8 cellular contexts compared by ENCODE assay signal in the genomic region with DNA sequence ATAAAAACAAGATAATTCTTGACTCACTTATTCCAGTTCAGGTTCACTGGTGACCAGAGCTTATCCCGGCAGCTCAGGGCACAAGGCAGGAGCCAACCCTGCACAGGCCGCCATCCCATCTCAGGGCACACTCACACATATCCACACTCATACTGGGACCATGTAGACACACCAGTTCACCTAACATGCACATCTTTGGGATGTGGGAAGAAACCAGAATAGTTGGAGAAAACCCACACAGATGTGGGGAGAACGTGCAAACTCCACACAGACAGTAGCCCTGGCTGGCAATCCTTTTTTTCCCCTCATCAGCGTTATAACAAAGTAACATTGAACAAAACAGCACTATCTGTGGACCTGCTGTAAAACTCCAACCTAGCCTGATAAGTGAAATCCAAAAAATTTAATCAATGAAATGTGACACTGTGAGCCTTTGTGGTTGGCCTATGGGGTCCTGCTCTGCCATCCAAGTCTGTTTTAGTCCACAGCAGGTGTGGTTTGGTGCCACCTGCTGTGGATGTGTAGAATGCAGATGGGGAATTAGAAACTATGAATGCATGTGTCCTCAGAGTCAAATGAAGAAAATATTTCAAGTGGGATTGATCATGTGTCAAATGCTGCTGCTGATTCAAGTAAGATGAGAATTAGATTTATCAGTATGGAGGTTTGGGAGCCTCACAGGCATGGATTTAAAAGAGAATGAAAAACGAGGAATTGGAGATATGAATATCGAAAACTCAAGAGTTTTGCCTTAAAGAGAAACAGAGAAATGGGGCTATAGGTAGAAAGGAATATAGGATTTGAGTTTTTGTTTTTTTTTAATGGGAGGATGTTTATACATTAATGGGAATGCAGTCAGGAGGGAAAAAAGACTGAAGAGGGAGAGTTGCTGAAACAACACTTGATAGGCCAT. TPM values are rescaled to one million over a fixed set of nuclear protein-coding genes. Genes with fewer than 3 reads are reported as not detected.
DNase-seq lines count a peak whose midpoint lies in the region; ATAC-seq and TF ChIP-seq lines count a peak whose summit lies in the region.

No MANE protein-coding gene starts in this region.

- H3K27me3 Mint-ChIP-seq in glutamatergic neuron (ENCODE audit: unreplicated experiment), result no peaks in the 10 kb centered on the region

- no peaks in the 10 kb centered on the region for H3F3A ChIP-seq in PC-3 (ENCODE audit: low read length, unreplicated experiment)

- no peaks in the 10 kb centered on the region for H3K27me3 ChIP-seq in PC-3 (ENCODE audit: low read length)

- no peak overlapping the region for H3K27ac Mint-ChIP-seq in glutamatergic neuron (ENCODE audit: unreplicated experiment)

- no TSS peak for BruUV-seq in PC-3 (replicated peaks; lab: Mats Ljungman, UMichigan)

- H3K4me1 Mint-ChIP-seq in glutamatergic neuron (ENCODE audit: low read depth, unreplicated experiment), result no peaks in the 10 kb centered on the region

- H3K79me2 ChIP-seq in PC-3 (ENCODE audit: low read length), result no peaks in the 10 kb centered on the region

- no peak overlapping the region for H3K27ac ChIP-seq in PC-3 (ENCODE audit: low read length)

- peaks cover 37% of the 10 kb centered on the region for H3K36me3 ChIP-seq in PC-3 (ENCODE audit: low read depth, low read length)

- H3K9me3 Mint-ChIP-seq in glutamatergic neuron (ENCODE audit: unreplicated experiment), result peaks cover 6% of the 10 kb centered on the region

- TF ChIP-seq CTCF in PC-3 (conservative IDR thresholded peaks at IDR 0.05; ENCODE audit: low read depth, low read length), result peak; percentile 96
- peak; percentile 65 for TF ChIP-seq CTCF in glutamatergic neuron (IDR thresholded peaks at IDR 0.05; ENCODE audit: partially characterized antibody, unreplicated experiment)
- peak; percentile 88 for TF ChIP-seq CTCF in retinal pigment epithelial cell (conservative IDR thresholded peaks at IDR 0.05; ENCODE audit: low read depth, low read length)

- no peak overlapping the region for H2AFZ ChIP-seq in PC-3 (ENCODE audit: low read length)

- POLR2A ChIA-PET in PC-3 (lab: Charles Lee; ENCODE audit: unreplicated experiment), result no interaction called here

- ATAC-seq in GM18907 (IDR thresholded peaks at IDR 0.05; ENCODE audit: unreplicated experiment), result peak; percentile 81
- peak; percentile 65 for ATAC-seq in HG03520 (IDR thresholded peaks at IDR 0.05; ENCODE audit: unreplicated experiment)
- ATAC-seq in PC-3, result peak; percentile 37
- no peak for ATAC-seq in GM18519 (IDR thresholded peaks at IDR 0.05; ENCODE audit: low FRiP score, unreplicated experiment)

- peaks cover 31% of the 10 kb centered on the region for H3K4me1 ChIP-seq in PC-3 (ENCODE audit: insufficient read depth, low read length)

- no peaks in the 10 kb centered on the region for H3K36me3 Mint-ChIP-seq in glutamatergic neuron (ENCODE audit: unreplicated experiment)

- H3K9me2 ChIP-seq in PC-3 (replicated peaks; ENCODE audit: low read length), result no peaks in the 10 kb centered on the region

- H3K9ac ChIP-seq in PC-3 (ENCODE audit: low read length), result no peak overlapping the region

- no peak overlapping the region for H3K4me2 ChIP-seq in PC-3 (ENCODE audit: low read length)

- intact Hi-C loops in PC-3 (cut with micrococcal nuclease), result loop anchor here (2.0 kb wide), 1 partner anchor 22 kb away; no protein-coding TSS in a partner anchor

- peaks cover 4% of the 10 kb centered on the region; the same call in 1 of the 2 replicates for H4K20me1 ChIP-seq in PC-3 (ENCODE audit: low read length)

- DNase-seq in COLO829 (ENCODE audit: low spot score) (peak; percentile 47), PC-3 (peak; percentile 78), glutamatergic neuron (peak; percentile 50), retinal pigment epithelial cell (ENCODE audit: low read depth) (no peak)
- DNase-seq in activated naive CD4-positive, alpha-beta T cell treated with Interleukin-2 at 50 U/mL for 16 hours, result peak; percentile 41

- H3K4me3 Mint-ChIP-seq in glutamatergic neuron (ENCODE audit: unreplicated experiment), result no peak overlapping the region

- H3K9me3 ChIP-seq in PC-3 (ENCODE audit: low read length), result no peaks in the 10 kb centered on the region

- CTCF ChIA-PET in PC-3 (lab: Charles Lee), result interaction anchor here (0.7 kb wide), 1 partner anchor 464 kb away, joined by 5 read pairs; no protein-coding TSS in a partner anchor

- H3K4me3 ChIP-seq in PC-3 (ENCODE audit: low read length) (no peak overlapping the region), retinal pigment epithelial cell (ENCODE audit: low read length) (no peak overlapping the region)

RNA-seq across cellular contexts. Expression of a gene that starts 47.0 kb away (rescaled TPM):
- total RNA-seq in PC-3 (2014; rRNA removed) (48.4 and 55.8 TPM in 2 replicates), glutamatergic neuron (ENCODE audit: unreplicated experiment) (68.6 TPM)
